5 cellular contexts compared by ENCODE assay signal in genomic region chr5:119862654-119863053, GRCh38.
"Had no signal": no experiment of that assay in that cellular context is flagged by ENCODE, and none has a peak within 500 bp of the region (broad histone marks: within the 10 kb centered on the region; RNA-seq: fewer than 3 reads in every experiment).

No MANE protein-coding gene starts in this region.

- H3K4me3 ChIP-seq: K562 had no signal

- ATAC-seq: HepG2, K562 had no signal

- H3K27ac ChIP-seq: HL-60 had no signal

- DNase-seq: IMR-90, KBM-7 had no signal
